ENCODE assay signal across 9 cellular contexts in genomic region chr7:80659120-80660055, GRCh38. TPM values are rescaled to one million over a fixed set of nuclear protein-coding genes. Genes with fewer than 3 reads are reported as not detected.
DNase-seq lines count a peak whose midpoint lies in the region; ATAC-seq, FAIRE-seq and TF ChIP-seq lines count a peak whose summit lies in the region.
"Had no signal": no experiment of that assay in that cellular context is flagged by ENCODE, and none has a peak within 500 bp of the region (broad histone marks: within the 10 kb centered on the region; RNA-seq: fewer than 3 reads in every experiment).

No MANE protein-coding gene starts in this region.

- no peak overlapping the region for H4K91ac ChIP-seq in neuronal stem cell (ENCODE audit: low read depth, low read length, poor library complexity)

- peak; percentile 72 for FAIRE-seq in GM12891 (lab: Jason Lieb, UNC)

- no peak overlapping the region for H4K8ac ChIP-seq in neuronal stem cell (ENCODE audit: low read depth, low read length)

- no peak overlapping the region for H2BK120ac ChIP-seq in neuronal stem cell (ENCODE audit: low read depth, low read length)

- H3K14ac ChIP-seq in neuronal stem cell (ENCODE audit: low read length), result no peak overlapping the region

- no peaks in the 10 kb centered on the region for H3K9me3 Mint-ChIP-seq in endothelial cell (ENCODE audit: unreplicated experiment)

- H2AK5ac ChIP-seq in neuronal stem cell (ENCODE audit: low read depth, low read length), result no peak overlapping the region

- no peak overlapping the region for H2BK12ac ChIP-seq in neuronal stem cell (ENCODE audit: low read length)

- no peaks in the 10 kb centered on the region for H3K36me3 ChIP-seq in neuronal stem cell (replicated peaks in 1 of 2; ENCODE audit: control insufficient read depth in 2 of 2, insufficient read depth in 2 of 2, low read length in 2 of 2)
- H3K36me3 ChIP-seq in effector memory CD4-positive, alpha-beta T cell (ENCODE audit: control insufficient read depth, insufficient read depth, low read length), result no peaks in the 10 kb centered on the region

- DNase-seq in GM12891 (ENCODE audit: insufficient read length, low spot score) (no peak), NOMO-1 treated with DMSO at 0.1 percent for 48 hours (lab: John Stamatoyannopoulos, UW; ENCODE audit: unreplicated experiment) (peak; percentile 90), endothelial cell (ENCODE audit: low spot score) (no peak), neuronal stem cell (ENCODE audit: low spot score) (no peak), NCI-H524 treated with DMSO at 0.1 percent for 48 hours (lab: John Stamatoyannopoulos, UW) (no peak)
- DNase-seq in effector memory CD4-positive, alpha-beta T cell, result no peak

- H2BK5ac ChIP-seq in neuronal stem cell (ENCODE audit: low read length), result no peak overlapping the region

- peak; percentile 76 for ATAC-seq in HG02973 (IDR thresholded peaks at IDR 0.05; ENCODE audit: unreplicated experiment)
- no peak for ATAC-seq in GM21717 (IDR thresholded peaks at IDR 0.05; ENCODE audit: unreplicated experiment)

- no CpG with 5 or more reads among the region's 3 CpGs for WGBS in neuronal stem cell (ENCODE audit: extremely low coverage in 2 of 2, insufficient read length in 2 of 2, insufficient replicate concordance in 1 of 2), 2 donors

- H2BK15ac ChIP-seq in neuronal stem cell (ENCODE audit: low read length), result no peak overlapping the region

- TF ChIP-seq CTCF in endothelial cell (IDR thresholded peaks at IDR 0.05; ENCODE audit: unreplicated experiment), result peak; percentile 83

- no peak overlapping the region for H3K4me2 ChIP-seq in neuronal stem cell (ENCODE audit: insufficient read depth, low read length, poor library complexity, severe bottlenecking)

- H3K9ac ChIP-seq in neuronal stem cell (ENCODE audit: low read depth, low read length, poor library complexity), result no peak overlapping the region

- no peaks in the 10 kb centered on the region for H3K27me3 ChIP-seq in neuronal stem cell (ENCODE audit: control insufficient read depth in 3 of 3, insufficient read depth in 3 of 3, low read depth in 1 of 3, low read length in 3 of 3)
- no peaks in the 10 kb centered on the region for H3K27me3 ChIP-seq in effector memory CD4-positive, alpha-beta T cell (replicated peaks; ENCODE audit: control insufficient read depth, insufficient read depth, low read length, poor library complexity, severe bottlenecking)

- no peak overlapping the region for H3K4me3 ChIP-seq in neuronal stem cell (ENCODE audit: low read length in 2 of 2)
- H3K4me3 ChIP-seq in effector memory CD4-positive, alpha-beta T cell (ENCODE audit: insufficient read depth, low read depth, low read length, poor library complexity, severe bottlenecking), result no peak overlapping the region

- H3K4me1 ChIP-seq in neuronal stem cell (ENCODE audit: control insufficient read depth in 2 of 2, insufficient read depth in 1 of 2, low read depth in 1 of 2, low read length in 2 of 2), result no peaks in the 10 kb centered on the region
- H3K4me1 ChIP-seq in effector memory CD4-positive, alpha-beta T cell (ENCODE audit: control insufficient read depth, insufficient read depth, low read length, poor library complexity, severe bottlenecking), result no peaks in the 10 kb centered on the region

- H3K27ac Mint-ChIP-seq in endothelial cell (ENCODE audit: unreplicated experiment), result no peak overlapping the region

- H3K9me3 ChIP-seq in neuronal stem cell (replicated peaks in 1 of 2; ENCODE audit: control insufficient read depth in 2 of 2, insufficient read depth in 1 of 2, low read depth in 1 of 2, low read length in 2 of 2), result no peaks in the 10 kb centered on the region
- H3K9me3 ChIP-seq in effector memory CD4-positive, alpha-beta T cell (ENCODE audit: control insufficient read depth, low read length), result no peaks in the 10 kb centered on the region

- no peak overlapping the region for H3K18ac ChIP-seq in neuronal stem cell (ENCODE audit: low read length)

- H3K27ac ChIP-seq in neuronal stem cell (replicated peaks; ENCODE audit: low read length), result no peak overlapping the region
- H3K27ac ChIP-seq in effector memory CD4-positive, alpha-beta T cell (ENCODE audit: insufficient read depth, low read length, poor library complexity, severe bottlenecking), result no peak overlapping the region

- H3K23ac ChIP-seq in neuronal stem cell (ENCODE audit: low read depth, low read length, poor library complexity), result no peak overlapping the region

- no peaks in the 10 kb centered on the region for H3K36me3 Mint-ChIP-seq in endothelial cell (ENCODE audit: low read depth, unreplicated experiment)

- H3K4ac ChIP-seq in neuronal stem cell (ENCODE audit: low read length), result no peak overlapping the region

- TF ChIP-seq POLR2A in GM12891 (IDR thresholded peaks at IDR 0.05; ENCODE audit: low read depth, low read length), result no peak

- H3K4me1 Mint-ChIP-seq in endothelial cell (ENCODE audit: unreplicated experiment), result peaks cover 7% of the 10 kb centered on the region

- peak overlapping the region; percentile 4 for H2AFZ ChIP-seq in neuronal stem cell (ENCODE audit: low read length)

- H3K27me3 Mint-ChIP-seq in endothelial cell (ENCODE audit: unreplicated experiment), result no peaks in the 10 kb centered on the region

- no peaks in the 10 kb centered on the region for H3K79me1 ChIP-seq in neuronal stem cell (ENCODE audit: low read depth, low read length)

- H3K4me3 Mint-ChIP-seq in endothelial cell (ENCODE audit: unreplicated experiment), result no peak overlapping the region

TF ChIP-seq in GM12891, 5 proteins besides CTCF, POLR2A, EP300 and RAD21:
- no peak for TF ChIP-seq PAX5 (IDR thresholded peaks at IDR 0.05; ENCODE audit: insufficient read depth, low read length, severe bottlenecking)
- TF ChIP-seq TAF1 (IDR thresholded peaks at IDR 0.05; ENCODE audit: low read depth, low read length), result no peak
TF ChIP-seq in GM12891: peak in this region for 0.

RNA-seq across cellular contexts. Expression of gene CD36, which starts 20.9 kb away (rescaled TPM):
- polyA plus RNA-seq in GM12891 (2012; ENCODE audit: low read depth, missing spikeins), result 2.0 TPM
- total RNA-seq in endothelial cell (ENCODE audit: unreplicated experiment), result 3.8 TPM
- 0.14 TPM for polyA plus RNA-seq in neuronal stem cell (2013, experiment 1 of 2)
- polyA plus RNA-seq in neuronal stem cell (2013, experiment 2 of 2), result 0.08 TPM
- total RNA-seq: activated CD8-positive, alpha-beta memory T cell treated with anti-CD3 and anti-CD28 coated beads for 36 hours had no signal
